ENCODE assay signal across 8 cellular contexts in genomic region chr1:197200468-197200899, GRCh38. TPM values are rescaled to one million over a fixed set of nuclear protein-coding genes. Genes with fewer than 3 reads are reported as not detected.
DNase-seq lines count a peak whose midpoint lies in the region; ATAC-seq, FAIRE-seq and TF ChIP-seq lines count a peak whose summit lies in the region.

No MANE protein-coding gene starts in this region.

- peak overlapping the region; percentile 34 for H4K91ac ChIP-seq in mesenchymal stem cell (ENCODE audit: low read length)

- no peak overlapping the region for H2BK12ac ChIP-seq in mesenchymal stem cell (ENCODE audit: low read length in 2 of 2)

- FAIRE-seq in GM19239 (lab: Jason Lieb, UNC), result peak; percentile 51

- H3K79me1 ChIP-seq in mesenchymal stem cell (replicated peaks; ENCODE audit: low read length, poor library complexity, severe bottlenecking), result peaks cover 4% of the 10 kb centered on the region

- H3K27me3 ChIP-seq in mesenchymal stem cell (ENCODE audit: control insufficient read depth in 1 of 2, insufficient read depth in 1 of 2, low read length in 2 of 2) (no peaks in the 10 kb centered on the region), upper lobe of left lung (no peaks in the 10 kb centered on the region)

- no peak overlapping the region for H2BK5ac ChIP-seq in mesenchymal stem cell (ENCODE audit: low read depth, low read length, poor library complexity, severe bottlenecking)

- H3K27ac ChIP-seq in mesenchymal stem cell (ENCODE audit: low read length, poor library complexity, severe bottlenecking) (peak overlapping the region; percentile 91), upper lobe of left lung (peak overlapping the region; percentile 90 to 96 (median 94))

- 7% methylated on average over 10 of the region's 12 CpGs for WGBS in mesenchymal stem cell
- 0 to 1% methylated on average over 12 of the region's 12 CpGs for WGBS in upper lobe of left lung, 2 donors

- peak overlapping the region; percentile 51 for H3K4me2 ChIP-seq in mesenchymal stem cell (ENCODE audit: low read length, poor library complexity, severe bottlenecking)

- peak overlapping the region; percentile 93 to 96 for H3K4ac ChIP-seq in mesenchymal stem cell (ENCODE audit: low read depth in 1 of 2, low read length in 2 of 2)

- peak overlapping the region in 1 of 2 experiments; percentile 44 for H3K14ac ChIP-seq in mesenchymal stem cell (ENCODE audit: low read length in 2 of 2)

- H3K36me3 ChIP-seq in mesenchymal stem cell (ENCODE audit: control insufficient read depth in 1 of 2, insufficient read depth in 2 of 2, low read depth in 1 of 2, low read length in 2 of 2), result peaks cover 0 to 4% of the 10 kb centered on the region in 2 experiments
- H3K36me3 ChIP-seq in upper lobe of left lung, result no peaks in the 10 kb centered on the region

- no peak for TF ChIP-seq EP300 in upper lobe of left lung (IDR thresholded peaks at IDR 0.05)

- H2AK5ac ChIP-seq in mesenchymal stem cell (ENCODE audit: low read length, severe bottlenecking), result no peak overlapping the region

- H3K9ac ChIP-seq in mesenchymal stem cell (ENCODE audit: low read length), result peak overlapping the region; percentile 99

- peak overlapping the region; percentile 97 for H4K8ac ChIP-seq in mesenchymal stem cell (ENCODE audit: low read length)

- H2BK15ac ChIP-seq in mesenchymal stem cell (ENCODE audit: low read depth, poor library complexity, severe bottlenecking), result no peak overlapping the region

- no peak for TF ChIP-seq POLR2A in upper lobe of left lung (IDR thresholded peaks at IDR 0.05)

- ATAC-seq in upper lobe of left lung (ENCODE audit: low FRiP score in 2 of 2) (peak; percentile 35 to 47), GM18858 (IDR thresholded peaks at IDR 0.05; ENCODE audit: unreplicated experiment) (no peak)

- no peak overlapping the region for H2BK120ac ChIP-seq in mesenchymal stem cell (ENCODE audit: low read depth, low read length)

- no peaks in the 10 kb centered on the region for H3K4me1 ChIP-seq in mesenchymal stem cell (ENCODE audit: control insufficient read depth, insufficient read depth, low read depth, low read length)
- H3K4me1 ChIP-seq in upper lobe of left lung, result peaks cover 30 to 55% (median 32%) of the 10 kb centered on the region in 4 donors

- peak overlapping the region; percentile 92 to 95 for H3K18ac ChIP-seq in mesenchymal stem cell (ENCODE audit: low read depth in 1 of 2, low read length in 2 of 2)

- H3K4me3 ChIP-seq in AG10803 (ENCODE audit: low read length) (peak overlapping the region; percentile 95), mesenchymal stem cell (ENCODE audit: insufficient read depth in 1 of 2, low read depth in 1 of 2, low read length in 2 of 2) (peak overlapping the region; percentile 80 to 97), upper lobe of left lung (peak overlapping the region; percentile 63 to 91 (median 82))

- peak; percentile 35 for DNase-seq in AG10803 (ENCODE audit: low read depth)
- DNase-seq in GM19239 (ENCODE audit: insufficient read length, low spot score), result no peak
- peak; percentile 51 for DNase-seq in RKO (ENCODE audit: low spot score)
- DNase-seq in dedifferentiated amniotic fluid mesenchymal stem cell (ENCODE audit: extremely low spot score), result peak; percentile 34
- DNase-seq in mesenchymal stem cell, result peak; percentile 56
- no peak for DNase-seq in upper lobe of left lung
- no peak for DNase-seq in stimulated activated CD4-positive, alpha-beta T cell treated with anti-CD3 and anti-CD28 coated beads, Interleukin-2, amount 100 ng/mL, for 24 hours

- H3K9me3 ChIP-seq in mesenchymal stem cell (ENCODE audit: control insufficient read depth, low read length), result no peaks in the 10 kb centered on the region
- H3K9me3 ChIP-seq in upper lobe of left lung, result no peaks in the 10 kb centered on the region

- no peak overlapping the region for H2AFZ ChIP-seq in mesenchymal stem cell (ENCODE audit: low read depth, low read length)

- H3K23ac ChIP-seq in mesenchymal stem cell (ENCODE audit: low read length in 2 of 2), result peak overlapping the region in 1 of 2 experiments; percentile 10

- TF ChIP-seq CTCF in AG10803 (conservative IDR thresholded peaks at IDR 0.05; ENCODE audit: low read length) (no peak), upper lobe of left lung (IDR thresholded peaks at IDR 0.05) (no peak)

RNA-seq across cellular contexts. Expression of gene ZBTB41, which starts 0.6 kb away (rescaled TPM):
- 5.3 TPM for polyA plus RNA-seq in mesenchymal stem cell (2013, experiment 1 of 2)
- polyA plus RNA-seq in mesenchymal stem cell (2013, experiment 2 of 2), result 5.5 TPM
- total RNA-seq in upper lobe of left lung, result 10 to 100 TPM in 3 of 6 donors, 1 to 10 TPM in 3; 3.2 to 16.9 (median 9.2) TPM

RNA-seq across cellular contexts. Expression of gene ASPM, which starts 54.0 kb away (rescaled TPM):
- polyA plus RNA-seq in mesenchymal stem cell (2013, experiment 1 of 2), result 2.0 TPM
- polyA plus RNA-seq in mesenchymal stem cell (2013, experiment 2 of 2), result 1.8 TPM
- total RNA-seq in upper lobe of left lung, result 1 to 10 TPM in 4 of 6 donors, under 1 TPM in 2; under 0.01 to 2.7 (median 1.1) TPM

Comparison
In these comparisons a context has a peak if more than half of its experiments do, and no peak if none do; other contexts are left out.
1. DNase-seq: peak in AG10803 (single experiment), RKO (single experiment), dedifferentiated amniotic fluid mesenchymal stem cell (single experiment) and mesenchymal stem cell (single experiment); none in GM19239 (single experiment), upper lobe of left lung (0 of 2) and stimulated activated CD4-positive, alpha-beta T cell treated with anti-CD3 and anti-CD28 coated beads, Interleukin-2, amount 100 ng/mL, for 24 hours (0 of 2).
2. Peak in every context shown above with its lines, with median percentiles within 50 percentile points of each other: H3K4me3 ChIP-seq.